In genomic region chr1:39453603-39454002, GRCh38 we compare ENCODE assay signal across 14 cellular contexts. TPM values are rescaled to one million over a fixed set of nuclear protein-coding genes. Genes with fewer than 3 reads are reported as not detected.
A peak's percentile ranks its signal among the peaks of the same experiment; 100 is the strongest.
DNase-seq lines count a peak whose midpoint lies in the region; ATAC-seq and TF ChIP-seq lines count a peak whose summit lies in the region.
"Had no signal": no experiment of that assay in that cellular context is flagged by ENCODE, and none has a peak within 500 bp of the region (broad histone marks: within the 10 kb centered on the region; RNA-seq: fewer than 3 reads in every experiment).

No MANE protein-coding gene starts in this region.

- peak; percentile 74 for DNase-seq in AG08395 (ENCODE audit: low spot score)
- peak; percentile 13 for DNase-seq in RWPE1 (ENCODE audit: low spot score)
- peak; percentile 85 for DNase-seq in fibroblast of peridontal ligament (ENCODE audit: extremely low read depth)
- DNase-seq in mucosa of gallbladder (ENCODE audit: low spot score): peak; percentile 23
- no peak for DNase-seq in DMS114 treated with DMSO at 0.1 percent for 48 hours (lab: John Stamatoyannopoulos, UW; ENCODE audit: unreplicated experiment)
- DNase-seq in CD1c-positive myeloid dendritic cell (ENCODE audit: extremely low spot score): no peak
- DNase-seq in NCI-H146 treated with DMSO at 0.1 percent for 48 hours (lab: John Stamatoyannopoulos, UW; ENCODE audit: unreplicated experiment): no peak
- DNase-seq: activated CD4-positive, alpha-beta T cell treated with anti-CD3 and anti-CD28 coated beads, Interleukin-2, amount 50 U/mL, for 4 hours; activated naive CD4-positive, alpha-beta T cell treated with anti-CD3 and anti-CD28 coated beads for 36 hours; DMS53; NCI-H2171 treated with DMSO at 0.1 percent for 48 hours; OCI-M1; T-helper 17 cell had no signal

- CTCF ChIA-PET in RWPE1 (lab: Yijun Ruan, JAX): no interaction called here

- no peak overlapping the region for H3K27ac ChIP-seq in RWPE1

- ATAC-seq in HG02610 (IDR thresholded peaks at IDR 0.05; ENCODE audit: unreplicated experiment): no peak
- ATAC-seq: T-helper 17 cell had no signal

- POLR2A ChIA-PET in RWPE1 (lab: Yijun Ruan, JAX; ENCODE audit: low non-redundant PET): no interaction called here

- no peak for TF ChIP-seq CTCF in RWPE1 (conservative IDR thresholded peaks at IDR 0.05; ENCODE audit: low read depth)

RNA-seq across cellular contexts. Expression of gene BMP8A, which starts 37.8 kb away (rescaled TPM):
- 4.1 TPM for total RNA-seq in mucosa of gallbladder
- total RNA-seq: activated naive CD4-positive, alpha-beta T cell treated with anti-CD3 and anti-CD28 coated beads for 36 hours had no signal

Comparison
In these comparisons a context has a peak if more than half of its experiments do, and no peak if none do; other contexts are left out.
1. DNase-seq: peak in AG08395 (single experiment), RWPE1 (single experiment), fibroblast of peridontal ligament (single experiment) and mucosa of gallbladder (single experiment); none in DMS114 treated with DMSO at 0.1 percent for 48 hours (single experiment), CD1c-positive myeloid dendritic cell (single experiment) and NCI-H146 treated with DMSO at 0.1 percent for 48 hours (single experiment).